ENCODE assay signal across 22 cellular contexts in the genomic region with DNA sequence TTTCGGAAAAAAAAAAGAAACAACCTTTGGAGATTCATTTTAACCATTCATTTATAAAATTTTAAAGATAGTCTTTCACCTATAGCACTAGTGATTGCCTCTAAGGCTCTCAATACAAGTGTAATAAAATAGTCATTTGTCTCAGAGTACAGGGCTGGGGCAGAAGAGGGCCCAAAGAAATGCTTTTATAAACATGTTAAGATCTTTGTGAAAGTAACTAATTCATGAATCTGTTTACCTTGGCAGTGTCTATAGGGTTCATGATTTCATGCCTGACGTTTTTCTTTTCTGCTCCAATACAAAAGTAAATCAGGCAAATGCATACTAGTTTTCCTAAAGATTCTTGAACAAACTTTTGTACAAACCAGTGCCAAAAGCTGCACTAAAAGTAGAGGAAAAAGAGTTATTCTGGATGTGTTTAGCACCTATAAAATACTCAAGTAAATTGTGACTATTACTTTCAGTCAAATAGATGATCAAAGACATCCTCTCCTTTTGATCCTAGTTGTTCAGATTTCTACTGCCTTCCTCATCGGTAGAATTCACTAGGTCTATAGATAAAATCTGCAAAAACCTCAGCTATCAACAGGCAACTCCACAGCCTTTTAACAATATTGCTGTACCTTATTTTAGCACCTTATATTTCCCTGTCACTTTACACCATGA.
A peak's percentile ranks its signal among the peaks of the same experiment; 100 is the strongest.
DNase-seq lines count a peak whose midpoint lies in the region; ATAC-seq and FAIRE-seq lines count a peak whose summit lies in the region.
"Had no signal": no experiment of that assay in that cellular context is flagged by ENCODE, and none has a peak within 500 bp of the region (broad histone marks: within the 10 kb centered on the region; RNA-seq: fewer than 3 reads in every experiment).

No MANE protein-coding gene starts in this region.

- H3K27me3 ChIP-seq in small intestine (ENCODE audit: control insufficient read depth in 2 of 2, insufficient read depth in 2 of 2, low read length in 2 of 2) (no peaks in the 10 kb centered on the region), GM23248 (replicated peaks; ENCODE audit: insufficient read depth) (0 out of 2 replicates have a peak, but pooled peaks cover 4% of the 10 kb centered on the region)

- H3K4me1 ChIP-seq in small intestine (ENCODE audit: control insufficient read depth in 2 of 2, insufficient read depth in 1 of 2, low read depth in 1 of 2, low read length in 1 of 2): peaks cover 0 to 2% of the 10 kb centered on the region in 2 donors
- no peaks in the 10 kb centered on the region for H3K4me1 ChIP-seq in GM23248 (ENCODE audit: insufficient read depth)

- 10 to 38% (median 19%) methylated on average over 3 of the region's 3 CpGs for WGBS in small intestine, 3 donors
- WGBS in GM23248 (ENCODE audit: low coverage in 1 of 2, low lambda C conversion rate in 2 of 2, missing lambda C conversion rate in 2 of 2), 2 experiments: 24 to 40% methylated on average over 3 of the region's 3 CpGs

- no peak for FAIRE-seq in small intestine (lab: Jason Lieb, UNC)
- FAIRE-seq: astrocyte had no signal

- H3K9me3 ChIP-seq in small intestine (ENCODE audit: control insufficient read depth, low read depth) (no peaks in the 10 kb centered on the region), GM23248 (ENCODE audit: low read depth) (no peaks in the 10 kb centered on the region)

- no peak overlapping the region for H2AFZ ChIP-seq in GM23248
- H2AFZ ChIP-seq: GM23338 had no signal

- no peak for ATAC-seq in HG02870 (IDR thresholded peaks at IDR 0.05; ENCODE audit: unreplicated experiment)
- ATAC-seq in HG02678 (IDR thresholded peaks at IDR 0.05; ENCODE audit: unreplicated experiment): no peak
- ATAC-seq: activated CD8-positive, alpha-beta memory T cell treated with anti-CD3 and anti-CD28 coated beads, Interleukin-2, amount 10 ng/mL, durations not matched to agents 7 days and 5 days; GM23338; natural killer cell; right cardiac atrium; stimulated activated naive B cell treated with anti-CD40 and anti-IgM and Interleukin-4, amounts not matched to agents 10 μg/mL and 1 μg/mL and 100 μg/mL, for 72 hours had no signal

- H3K36me3 ChIP-seq in small intestine (ENCODE audit: control insufficient read depth in 2 of 2, insufficient read depth in 2 of 2, low read length in 2 of 2) (no peaks in the 10 kb centered on the region), GM23248 (ENCODE audit: low read depth) (no peaks in the 10 kb centered on the region)

- H3K9me2 ChIP-seq in GM23248 (ENCODE audit: insufficient read depth): no peaks in the 10 kb centered on the region

- no peak overlapping the region for H3K9ac ChIP-seq in GM23248

- H3K27ac ChIP-seq in epithelial cell of prostate: peak overlapping the region; percentile 1
- H3K27ac ChIP-seq in small intestine (ENCODE audit: low read depth in 1 of 2, low read length in 1 of 2): peak overlapping the region; percentile 65 to 75
- H3K27ac ChIP-seq in GM23248: no peak overlapping the region

- no peak overlapping the region for H3K4me2 ChIP-seq in GM23248 (ENCODE audit: unreplicated experiment)
- H3K4me2 ChIP-seq: GM23338 had no signal

- DNase-seq in EH (ENCODE audit: low read depth) (peak; percentile 6), SW480 (ENCODE audit: low spot score) (peak; percentile 27), epithelial cell of prostate (ENCODE audit: low read depth, low spot score) (no peak), small intestine (peak; percentile 29), GM23248 (no peak)
- DNase-seq: activated CD4-positive, alpha-beta T cell treated with anti-CD3 and anti-CD28 coated beads, Interleukin-2, amount 10 ng/mL, durations not matched to agents 7 days and 5 days; activated CD8-positive, alpha-beta memory T cell treated with anti-CD3 and anti-CD28 coated beads, Interleukin-2, amount 10 ng/mL, durations not matched to agents 7 days and 5 days; effector CD4-positive, alpha-beta T cell; head of caudate nucleus; mesenchymal stem cell; natural killer cell; NCI-H1092 treated with DMSO at 0.1 percent for 48 hours; NCI-H1930; right cardiac atrium; stimulated activated CD4-positive, alpha-beta T cell treated with anti-CD3 and anti-CD28 coated beads, Interleukin-12 subunit alpha, Interleukin-12 subunit beta, amount 100 ng/mL, for 4 hours; stimulated activated CD4-positive, alpha-beta T cell treated with anti-CD3 and anti-CD28 coated beads, Interleukin-4, amount 100 ng/mL, for 24 hours; stimulated activated naive B cell treated with anti-CD40 and anti-IgM and Interleukin-4, amounts not matched to agents 10 μg/mL and 1 μg/mL and 100 μg/mL, for 72 hours; T-helper 9 cell had no signal

- H4K20me1 ChIP-seq in GM23248 (ENCODE audit: insufficient read depth): no peaks in the 10 kb centered on the region

- H3K79me2 ChIP-seq in GM23248 (ENCODE audit: insufficient read depth): no peaks in the 10 kb centered on the region

- no peaks in the 10 kb centered on the region for H3F3A ChIP-seq in GM23248 (ENCODE audit: insufficient read depth)

- in situ Hi-C loops in GM23248 (cut with MboI): no loop called here

- H3K4me3 ChIP-seq in small intestine (ENCODE audit: low read depth in 1 of 2, low read length in 2 of 2): no peak overlapping the region
- H3K4me3 ChIP-seq in GM23248: no peak overlapping the region
- H3K4me3 ChIP-seq: GM23338 had no signal

Comparison
In these comparisons a context has a peak if more than half of its experiments do, and no peak if none do; other contexts are left out.
1. DNase-seq: peak in EH (single experiment), SW480 (single experiment) and small intestine (single experiment); none in epithelial cell of prostate (single experiment) and GM23248 (single experiment).